15 cellular contexts compared by ENCODE assay signal in genomic region chrX:12610079-12610478, GRCh38.
A peak's percentile ranks its signal among the peaks of the same experiment; 100 is the strongest.
DNase-seq lines count a peak whose midpoint lies in the region; ATAC-seq and TF ChIP-seq lines count a peak whose summit lies in the region.
"Had no signal": no experiment of that assay in that cellular context is flagged by ENCODE, and none has a peak within 500 bp of the region (broad histone marks: within the 10 kb centered on the region; RNA-seq: fewer than 3 reads in every experiment).

No MANE protein-coding gene starts in this region.

- H3K4me1 Mint-ChIP-seq in effector memory CD8-positive, alpha-beta T cell (ENCODE audit: low read depth in 2 of 2) = no peaks in the 10 kb centered on the region
- H3K4me1 Mint-ChIP-seq: activated CD8-positive, alpha-beta memory T cell treated with anti-CD3 and anti-CD28 coated beads, Interleukin-2, amount 10 ng/mL, durations not matched to agents 7 days and 5 days; memory B cell; stimulated activated naive B cell treated with anti-CD40 and anti-IgM and Interleukin-4, amounts not matched to agents 10 μg/mL and 1 μg/mL and 100 μg/mL, for 72 hours had no signal

- H3K36me3 ChIP-seq in IMR-90 (ENCODE audit: control insufficient read depth, insufficient read depth, low read length) (no peaks in the 10 kb centered on the region), SJCRH30 (no peaks in the 10 kb centered on the region)

- no peak overlapping the region for H4K5ac ChIP-seq in IMR-90 (ENCODE audit: low read depth, low read length)

- no peak overlapping the region for H3K18ac ChIP-seq in IMR-90 (ENCODE audit: low read depth, low read length)

- no peaks in the 10 kb centered on the region for H3K27me3 Mint-ChIP-seq in effector memory CD8-positive, alpha-beta T cell
- H3K27me3 Mint-ChIP-seq: activated CD8-positive, alpha-beta memory T cell treated with anti-CD3 and anti-CD28 coated beads, Interleukin-2, amount 10 ng/mL, durations not matched to agents 7 days and 5 days had no signal

- no peaks in the 10 kb centered on the region for H3K79me1 ChIP-seq in IMR-90 (ENCODE audit: low read depth in 1 of 2, low read length in 2 of 2)

- no peak overlapping the region for H3K4me2 ChIP-seq in IMR-90 (ENCODE audit: low read depth, low read length)

- H4K20me1 ChIP-seq in IMR-90 (ENCODE audit: insufficient read depth, low read length) = no peaks in the 10 kb centered on the region

- no peak overlapping the region for H2BK15ac ChIP-seq in IMR-90 (ENCODE audit: low read depth, low read length)

- H3K27ac ChIP-seq in IMR-90 (ENCODE audit: insufficient read depth, low read length) = no peak overlapping the region
- no peak overlapping the region for H3K27ac ChIP-seq in SJCRH30
- H3K27ac ChIP-seq: dorsolateral prefrontal cortex had no signal

- DNase-seq in AG10803 (ENCODE audit: low read depth) (peak; percentile 67), IMR-90 (peak; percentile 55), SJCRH30 (peak; percentile 37 to 42), foreskin melanocyte (peak; percentile 57), inferior parietal cortex (ENCODE audit: extremely low spot score) (no peak)
- no peak for DNase-seq in effector memory CD8-positive, alpha-beta T cell
- no peak for DNase-seq in stimulated activated CD4-positive, alpha-beta T cell treated with anti-CD3 and anti-CD28 coated beads, Interleukin-4, amount 100 ng/mL, for 24 hours
- DNase-seq: activated CD8-positive, alpha-beta memory T cell treated with anti-CD3 and anti-CD28 coated beads, Interleukin-2, amount 10 ng/mL, durations not matched to agents 7 days and 5 days; dorsolateral prefrontal cortex; stimulated activated CD4-positive, alpha-beta T cell treated with anti-CD3 and anti-CD28 coated beads, Interleukin-2, amount 100 ng/mL, for 24 hours; stimulated activated naive B cell treated with anti-CD40 and anti-IgM and Interleukin-4, amounts not matched to agents 10 μg/mL and 1 μg/mL and 100 μg/mL, for 72 hours had no signal

- H3K4me3 ChIP-seq in AG10803 (ENCODE audit: low read length) (no peak overlapping the region), IMR-90 (ENCODE audit: insufficient read depth, low read depth, low read length) (no peak overlapping the region), SJCRH30 (no peak overlapping the region)
- H3K4me3 ChIP-seq: dorsolateral prefrontal cortex had no signal

- H3K9ac ChIP-seq in IMR-90 (ENCODE audit: low read depth, low read length) = no peak overlapping the region

- dilution Hi-C loops in IMR-90 (cut with HindIII; ENCODE audit: low sequenced_read_pairs, unreplicated experiment) = no loop called here

- BruUV-seq in IMR-90 (replicated peaks; lab: Mats Ljungman, UMichigan) = no TSS peak

- TF ChIP-seq CTCF in AG10803 (conservative IDR thresholded peaks at IDR 0.05; ENCODE audit: low read length) (no peak), IMR-90 (conservative IDR thresholded peaks at IDR 0.05; ENCODE audit: low read depth, low read length) (no peak)

- no peak overlapping the region for H4K91ac ChIP-seq in IMR-90 (ENCODE audit: insufficient read depth, low read depth, low read length)

- H3K36me3 Mint-ChIP-seq in effector memory CD8-positive, alpha-beta T cell (ENCODE audit: insufficient read depth) = no peaks in the 10 kb centered on the region
- H3K36me3 Mint-ChIP-seq: activated CD8-positive, alpha-beta memory T cell treated with anti-CD3 and anti-CD28 coated beads, Interleukin-2, amount 10 ng/mL, durations not matched to agents 7 days and 5 days; CD14-positive monocyte; memory B cell; stimulated activated naive B cell treated with anti-CD40 and anti-IgM and Interleukin-4, amounts not matched to agents 10 μg/mL and 1 μg/mL and 100 μg/mL, for 72 hours had no signal

- in situ Hi-C loops in IMR-90 (cut with MboI; ENCODE audit: low sequenced_read_pairs) = no loop called here

- POLR2A ChIA-PET in IMR-90 (lab: Charles Lee; ENCODE audit: unreplicated experiment) = no interaction called here

- no peak overlapping the region for H2AK9ac ChIP-seq in IMR-90 (replicated peaks; ENCODE audit: low read depth, low read length, poor library complexity)

- no peak overlapping the region for H3K14ac ChIP-seq in IMR-90 (replicated peaks; ENCODE audit: low read depth, low read length)

- no peak overlapping the region for H2AFZ ChIP-seq in IMR-90 (replicated peaks; ENCODE audit: low read length, poor library complexity)

- no peak overlapping the region for H2BK5ac ChIP-seq in IMR-90 (ENCODE audit: low read depth, low read length, poor library complexity, severe bottlenecking)

- no peak overlapping the region for H3K23ac ChIP-seq in IMR-90 (ENCODE audit: low read depth, low read length)

- no peaks in the 10 kb centered on the region for H3K9me1 ChIP-seq in IMR-90 (ENCODE audit: insufficient read depth, low read length)

- WGBS in IMR-90 (ENCODE audit: extremely low coverage in 2 of 2, insufficient read length in 1 of 2), 2 experiments = no CpG with 5 or more reads among the region's 2 CpGs

- CTCF ChIA-PET in IMR-90 (lab: Yijun Ruan, JAX) = no interaction called here

- peak; percentile 80 for ATAC-seq in IMR-90 (ENCODE audit: low read depth)
- no peak for ATAC-seq in effector memory CD8-positive, alpha-beta T cell (replicated peaks)
- no peak for ATAC-seq in HG02973 (IDR thresholded peaks at IDR 0.05; ENCODE audit: unreplicated experiment)
- ATAC-seq: activated CD8-positive, alpha-beta memory T cell treated with anti-CD3 and anti-CD28 coated beads, Interleukin-2, amount 10 ng/mL, durations not matched to agents 7 days and 5 days; Panc1 had no signal

- H3K27ac Mint-ChIP-seq in effector memory CD8-positive, alpha-beta T cell = no peak overlapping the region
- H3K27ac Mint-ChIP-seq: activated CD8-positive, alpha-beta memory T cell treated with anti-CD3 and anti-CD28 coated beads, Interleukin-2, amount 10 ng/mL, durations not matched to agents 7 days and 5 days; memory B cell; stimulated activated naive B cell treated with anti-CD40 and anti-IgM and Interleukin-4, amounts not matched to agents 10 μg/mL and 1 μg/mL and 100 μg/mL, for 72 hours had no signal

- no peaks in the 10 kb centered on the region; the same call in 1 of the 2 replicates for H3K9me3 ChIP-seq in IMR-90 (ENCODE audit: control insufficient read depth, insufficient read depth, low read length)
- peaks cover 3% of the 10 kb centered on the region; the same call in 1 of the 2 replicates for H3K9me3 ChIP-seq in SJCRH30 (replicated peaks)

- H2BK20ac ChIP-seq in IMR-90 (ENCODE audit: low read depth, low read length) = no peak overlapping the region

- no peak overlapping the region for H3K4ac ChIP-seq in IMR-90 (ENCODE audit: low read depth, low read length)

- no peak overlapping the region; the same call in 1 of the 2 replicates for H3K56ac ChIP-seq in IMR-90 (ENCODE audit: extremely low read depth, insufficient read depth, low read length)

- no peaks in the 10 kb centered on the region for H3K9me3 Mint-ChIP-seq in effector memory CD8-positive, alpha-beta T cell
- H3K9me3 Mint-ChIP-seq: memory B cell; stimulated activated naive B cell treated with anti-CD40 and anti-IgM and Interleukin-4, amounts not matched to agents 10 μg/mL and 1 μg/mL and 100 μg/mL, for 72 hours had no signal

- no peak overlapping the region for H3K4me3 Mint-ChIP-seq in effector memory CD8-positive, alpha-beta T cell
- H3K4me3 Mint-ChIP-seq: activated CD8-positive, alpha-beta memory T cell treated with anti-CD3 and anti-CD28 coated beads, Interleukin-2, amount 10 ng/mL, durations not matched to agents 7 days and 5 days; CD14-positive monocyte; memory B cell; stimulated activated naive B cell treated with anti-CD40 and anti-IgM and Interleukin-4, amounts not matched to agents 10 μg/mL and 1 μg/mL and 100 μg/mL, for 72 hours had no signal

- no peak overlapping the region for H2BK120ac ChIP-seq in IMR-90 (ENCODE audit: low read depth, low read length)

- intact Hi-C loops in IMR-90 (cut with micrococcal nuclease) = no loop called here

- H3K4me1 ChIP-seq in IMR-90 (ENCODE audit: control insufficient read depth, insufficient read depth, low read length) = no peaks in the 10 kb centered on the region
- 0 out of 2 replicates have a peak, but pooled peaks cover 4% of the 10 kb centered on the region for H3K4me1 ChIP-seq in SJCRH30

- H4K8ac ChIP-seq in IMR-90 (ENCODE audit: low read depth in 2 of 2, low read length in 2 of 2) = no peak overlapping the region; a peak in 1 of 4 replicates

- H3K27me3 ChIP-seq in IMR-90 (ENCODE audit: control insufficient read depth, insufficient read depth, low read length) (no peaks in the 10 kb centered on the region), SJCRH30 (no peaks in the 10 kb centered on the region; the same call in 1 of the 2 replicates)

- no peak overlapping the region for H2AK5ac ChIP-seq in IMR-90 (ENCODE audit: low read depth, low read length)

- no peak for TF ChIP-seq RAD21 in IMR-90 (IDR thresholded peaks at IDR 0.05; ENCODE audit: low read length)

- no peak for TF ChIP-seq POLR2A in IMR-90 (IDR thresholded peaks at IDR 0.05; ENCODE audit: low read depth, low read length)

TF ChIP-seq in IMR-90, 13 proteins besides CTCF, POLR2A, EP300 and RAD21:
- TF ChIP-seq CEBPB (IDR thresholded peaks at IDR 0.05; ENCODE audit: low read depth, low read length) = peak; percentile 38; the same call in 1 of the 2 replicates
- no peak for TF ChIP-seq BHLHE40 (IDR thresholded peaks at IDR 0.05; ENCODE audit: low read depth, low read length)
TF ChIP-seq in IMR-90: peak in this region for 1.

Comparison
In these comparisons a context has a peak if more than half of its experiments do, and no peak if none do; other contexts are left out.
1. DNase-seq: peak in AG10803 (single experiment), IMR-90 (single experiment), SJCRH30 (2 of 2) and foreskin melanocyte (single experiment); none in effector memory CD8-positive, alpha-beta T cell (0 of 3), inferior parietal cortex (single experiment) and stimulated activated CD4-positive, alpha-beta T cell treated with anti-CD3 and anti-CD28 coated beads, Interleukin-4, amount 100 ng/mL, for 24 hours (single experiment).